31 cellular contexts compared by ENCODE assay signal in genomic region chr20:62466806-62467537, GRCh38. TPM values are rescaled to one million over a fixed set of nuclear protein-coding genes. Genes with fewer than 3 reads are reported as not detected.
"Had no signal": no experiment of that assay in that cellular context is flagged by ENCODE, and none has a peak within 500 bp of the region (broad histone marks: within the 10 kb centered on the region; RNA-seq: fewer than 3 reads in every experiment).

No MANE protein-coding gene starts in this region.

- H3K9me3 ChIP-seq: adrenal gland, breast epithelium, Peyer's patch had no signal

- H3K4me3 Mint-ChIP-seq: activated B cell treated with CpG ODN at 0.5 μM for 24 hours; activated CD4-positive, alpha-beta memory T cell treated with anti-CD3 and anti-CD28 coated beads for 36 hours; activated CD4-positive, alpha-beta T cell treated with anti-CD3 and anti-CD28 coated beads, Interleukin-2, amount 10 ng/mL, durations not matched to agents 7 days and 5 days; activated naive CD4-positive, alpha-beta T cell treated with anti-CD3 and anti-CD28 coated beads for 36 hours; activated naive CD8-positive, alpha-beta T cell; activated T-cell treated with anti-CD3 and anti-CD28 coated beads, Interleukin-2, amount 50 U/mL, for 4 hours; T-cell had no signal

- H3K4me3 ChIP-seq: adrenal gland, breast epithelium, Peyer's patch had no signal

- H3K27me3 ChIP-seq: adrenal gland, Peyer's patch had no signal

- DNase-seq: activated B cell treated with CpG ODN at 0.5 μM for 24 hours; activated CD4-positive, alpha-beta memory T cell treated with anti-CD3 and anti-CD28 coated beads for 36 hours; activated CD4-positive, alpha-beta T cell treated with anti-CD3 and anti-CD28 coated beads for 1 hour; activated CD4-positive, alpha-beta T cell treated with anti-CD3 and anti-CD28 coated beads, Interleukin-2, amount 10 ng/mL, durations not matched to agents 7 days and 5 days; activated CD8-positive, alpha-beta memory T cell treated with anti-CD3 and anti-CD28 coated beads for 24 hours; activated effector memory CD4-positive, alpha-beta T cell treated with anti-CD3 and anti-CD28 coated beads, Interleukin-2, amount 50 U/mL, for 16 hours; activated naive CD4-positive, alpha-beta T cell treated with anti-CD3 and anti-CD28 coated beads for 36 hours; activated T-cell treated with anti-CD3 and anti-CD28 coated beads, Interleukin-2, amount 50 U/mL, for 4 hours; adrenal gland; anterior cingulate cortex; central memory CD4-positive, alpha-beta T cell; KG1; NCI-H1048; NCI-H146; NCI-H1930; NCI-H2107; NCI-H2171 treated with DMSO at 0.1 percent for 48 hours; NCI-H226; NCI-H526; NCI-H774; Peyer's patch; SHP77 treated with DMSO at 0.1 percent for 48 hours; T-cell; T-helper 2 cell; T1000 had no signal

- H3K4me1 Mint-ChIP-seq: activated B cell treated with CpG ODN at 0.5 μM for 24 hours; activated CD4-positive, alpha-beta T cell treated with anti-CD3 and anti-CD28 coated beads, Interleukin-2, amount 10 ng/mL, durations not matched to agents 7 days and 5 days; T-cell had no signal

- ATAC-seq: T-cell had no signal

- H3K4me1 ChIP-seq: adrenal gland, breast epithelium had no signal

- H3K9me3 Mint-ChIP-seq: activated B cell treated with CpG ODN at 0.5 μM for 24 hours; activated CD4-positive, alpha-beta memory T cell treated with anti-CD3 and anti-CD28 coated beads for 36 hours; activated CD4-positive, alpha-beta T cell treated with anti-CD3 and anti-CD28 coated beads, Interleukin-2, amount 10 ng/mL, durations not matched to agents 7 days and 5 days; activated naive CD4-positive, alpha-beta T cell treated with anti-CD3 and anti-CD28 coated beads for 36 hours; activated T-cell treated with anti-CD3 and anti-CD28 coated beads, Interleukin-2, amount 50 U/mL, for 4 hours; T-cell had no signal

- H3K27ac Mint-ChIP-seq: activated B cell treated with CpG ODN at 0.5 μM for 24 hours; activated CD4-positive, alpha-beta memory T cell treated with anti-CD3 and anti-CD28 coated beads for 36 hours; activated CD4-positive, alpha-beta T cell treated with anti-CD3 and anti-CD28 coated beads, Interleukin-2, amount 10 ng/mL, durations not matched to agents 7 days and 5 days; activated naive CD4-positive, alpha-beta T cell treated with anti-CD3 and anti-CD28 coated beads for 36 hours; activated naive CD8-positive, alpha-beta T cell; T-cell had no signal

- H3K27ac ChIP-seq: adrenal gland, breast epithelium, Peyer's patch had no signal

- H3K36me3 Mint-ChIP-seq: activated CD4-positive, alpha-beta memory T cell treated with anti-CD3 and anti-CD28 coated beads for 36 hours; activated naive CD8-positive, alpha-beta T cell; T-cell had no signal

- H3K36me3 ChIP-seq: adrenal gland, breast epithelium had no signal

RNA-seq across cellular contexts. Expression of gene GATA5, which starts 8.8 kb away (rescaled TPM):
- total RNA-seq: activated B cell treated with CpG ODN at 0.5 μM for 24 hours; activated CD4-positive, alpha-beta memory T cell treated with anti-CD3 and anti-CD28 coated beads for 36 hours; activated CD4-positive, alpha-beta T cell treated with anti-CD3 and anti-CD28 coated beads, Interleukin-2, amount 10 ng/mL, durations not matched to agents 7 days and 5 days; activated naive CD4-positive, alpha-beta T cell treated with anti-CD3 and anti-CD28 coated beads for 36 hours; activated T-cell treated with anti-CD3 and anti-CD28 coated beads, Interleukin-2, amount 50 U/mL, for 4 hours; LHCN-M2; M059J; OCI-LY7; T-cell had no signal

RNA-seq across cellular contexts. Expression of gene RBBP8NL, which starts 39.6 kb away (rescaled TPM):
- total RNA-seq: activated B cell treated with CpG ODN at 0.5 μM for 24 hours; activated CD4-positive, alpha-beta memory T cell treated with anti-CD3 and anti-CD28 coated beads for 36 hours; activated CD4-positive, alpha-beta T cell treated with anti-CD3 and anti-CD28 coated beads, Interleukin-2, amount 10 ng/mL, durations not matched to agents 7 days and 5 days; activated naive CD4-positive, alpha-beta T cell treated with anti-CD3 and anti-CD28 coated beads for 36 hours; activated T-cell treated with anti-CD3 and anti-CD28 coated beads, Interleukin-2, amount 50 U/mL, for 4 hours; adrenal gland; LHCN-M2; M059J; NCI-H460; OCI-LY7; T-cell had no signal
- polyA plus RNA-seq: adrenal gland had no signal
